Comparison of ENCODE assay signal across 9 cellular contexts in genomic region chr17:2083613-2084128, GRCh38.
DNase-seq lines count a peak whose midpoint lies in the region; ATAC-seq and TF ChIP-seq lines count a peak whose summit lies in the region.
"Had no signal": no experiment of that assay in that cellular context is flagged by ENCODE, and none has a peak within 500 bp of the region (broad histone marks: within the 10 kb centered on the region; RNA-seq: fewer than 3 reads in every experiment).

No MANE protein-coding gene starts in this region.

- no peak overlapping the region for H3K4me3 ChIP-seq in subcutaneous abdominal adipose tissue (ENCODE audit: low read depth in 1 of 5, low read length in 5 of 5)

- H3K27me3 ChIP-seq in subcutaneous abdominal adipose tissue (ENCODE audit: control insufficient read depth in 5 of 5, insufficient read depth in 4 of 5, low read length in 5 of 5): no peaks in the 10 kb centered on the region

- no peaks in the 10 kb centered on the region for H3K9me3 ChIP-seq in subcutaneous abdominal adipose tissue (ENCODE audit: control insufficient read depth in 5 of 5, low read length in 5 of 5)

- no peak for ATAC-seq in SK-N-SH treated with all-trans-retinoic acid at 6 μM for 48 hours

- H3K4me1 ChIP-seq in subcutaneous abdominal adipose tissue (ENCODE audit: control insufficient read depth in 5 of 5, insufficient read depth in 5 of 5, low read length in 5 of 5): peaks cover 37 to 63% (median 55%) of the 10 kb centered on the region in 5 donors

- peaks cover 0 to 38% (median 23%) of the 10 kb centered on the region in 5 donors for H3K36me3 ChIP-seq in subcutaneous abdominal adipose tissue (ENCODE audit: control insufficient read depth in 5 of 5, insufficient read depth in 5 of 5, low read length in 5 of 5)

- H3K27ac ChIP-seq in subcutaneous abdominal adipose tissue (ENCODE audit: low read depth, low read length): peak overlapping the region; percentile 75
- H3K27ac ChIP-seq: 22Rv1 had no signal

- H3K9ac ChIP-seq in subcutaneous abdominal adipose tissue (ENCODE audit: low read length in 5 of 5): peak overlapping the region in 3 of 5 donors; percentile 11 to 53 (median 38)

- DNase-seq in DMS53 (lab: John Stamatoyannopoulos, UW) (peak; percentile 13), DMS53 treated with DMSO at 0.1 percent for 48 hours (lab: John Stamatoyannopoulos, UW; ENCODE audit: unreplicated experiment) (no peak), hippocampal formation (lab: John Stamatoyannopoulos, UW) (peak; percentile 31 to 32), NCI-H2081 (lab: John Stamatoyannopoulos, UW) (no peak), iPS-NIHi7 (ENCODE audit: extremely low spot score) (no peak)
- no peak for DNase-seq in activated T-cell treated with anti-CD3 and anti-CD28 coated beads, Interleukin-2, amount 50 U/mL, for 48 hours

TF ChIP-seq in SK-N-SH treated with all-trans-retinoic acid at 6 μM for 48 hours, 23 proteins besides CTCF, POLR2A, EP300 and RAD21:
- TF ChIP-seq OSR1 (CRISPR knock-in tag; IDR thresholded peaks at IDR 0.05): no peak
- TF ChIP-seq PPARA (CRISPR knock-in tag; IDR thresholded peaks at IDR 0.05; ENCODE audit: borderline replicate concordance): 0 out of 2 replicates have a peak, but pooled peaks have one; percentile 0
- TF ChIP-seq TSHZ2 (CRISPR knock-in tag; IDR thresholded peaks at IDR 0.05): no peak
- no peak for TF ChIP-seq ESRRG (CRISPR knock-in tag; IDR thresholded peaks at IDR 0.05)
- no peak for TF ChIP-seq GLIS3 (CRISPR knock-in tag; IDR thresholded peaks at IDR 0.05)
- TF ChIP-seq SNAI2 (CRISPR knock-in tag; IDR thresholded peaks at IDR 0.05): no peak

Comparison
In these comparisons a context has a peak if more than half of its experiments do, and no peak if none do; other contexts are left out.
1. DNase-seq: peak in DMS53 (single experiment) and hippocampal formation (2 of 2); none in DMS53 treated with DMSO at 0.1 percent for 48 hours (single experiment), NCI-H2081 (0 of 2), iPS-NIHi7 (single experiment) and activated T-cell treated with anti-CD3 and anti-CD28 coated beads, Interleukin-2, amount 50 U/mL, for 48 hours (0 of 2).